26 cellular contexts compared by ENCODE assay signal in the genomic region with DNA sequence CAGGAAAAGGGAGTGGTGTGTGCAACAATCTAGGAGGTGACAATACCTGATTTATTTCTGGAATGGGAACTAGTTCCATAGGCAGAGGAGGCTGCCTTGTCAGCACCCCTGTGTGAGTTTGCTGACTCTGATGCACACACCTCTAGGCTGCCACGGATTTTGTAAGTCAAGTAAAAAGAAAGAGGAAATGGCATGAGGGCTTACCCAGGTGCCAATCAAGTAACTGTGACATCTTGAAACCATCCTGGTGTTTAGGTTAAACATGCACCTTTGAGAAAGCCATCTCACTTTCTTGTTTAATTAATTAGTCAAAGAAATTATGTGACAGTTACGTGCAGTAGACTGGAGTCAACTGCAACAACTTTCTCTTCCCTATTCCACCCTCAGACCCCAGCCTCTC. TPM values are rescaled to one million over a fixed set of nuclear protein-coding genes. Genes with fewer than 3 reads are reported as not detected.
DNase-seq lines count a peak whose midpoint lies in the region; ATAC-seq and TF ChIP-seq lines count a peak whose summit lies in the region.
"Had no signal": no experiment of that assay in that cellular context is flagged by ENCODE, and none has a peak within 500 bp of the region (broad histone marks: within the 10 kb centered on the region; RNA-seq: fewer than 3 reads in every experiment).

No MANE protein-coding gene starts in this region.

- H3K4me3 ChIP-seq in GM23338: no peak overlapping the region
- H3K4me3 ChIP-seq in OCI-LY3 (ENCODE audit: low read length): no peak overlapping the region
- no peak overlapping the region for H3K4me3 ChIP-seq in ectodermal cell (ENCODE audit: insufficient read depth, low read depth, low read length)
- H3K4me3 ChIP-seq: PC-9 had no signal

- H3K9me2 ChIP-seq in GM23338 (ENCODE audit: insufficient read depth): no peaks in the 10 kb centered on the region

- H3K4me3 Mint-ChIP-seq in GM23338 (no peak overlapping the region), type B pancreatic cell (no peak overlapping the region)
- H3K4me3 Mint-ChIP-seq: T-helper 2 cell treated with Interferon-gamma antibody and Interleukin-4, amounts not matched to agents 5 μg/mL and 100 μg/mL, for 36 hours had no signal

- no peak overlapping the region for H3K27ac ChIP-seq in GM23338 (ENCODE audit: low read depth)
- H3K27ac ChIP-seq in OCI-LY3 (ENCODE audit: low read length): no peak overlapping the region
- peak overlapping the region; percentile 40 for H3K27ac ChIP-seq in ectodermal cell (ENCODE audit: insufficient read depth, low read depth, low read length, poor library complexity, severe bottlenecking)
- H3K27ac ChIP-seq: PC-9 had no signal

- 72 to 81% methylated on average over 2 of the region's 2 CpGs for WGBS in ectodermal cell, 2 experiments

- peak overlapping the region; percentile 39; the same call in 1 of the 2 replicates for H2AFZ ChIP-seq in GM23338
- H2AFZ ChIP-seq in OCI-LY3 (ENCODE audit: low read depth, low read length): no peak overlapping the region
- H2AFZ ChIP-seq: PC-9 had no signal

- no peaks in the 10 kb centered on the region for H3K27me3 Mint-ChIP-seq in GM23338 (ENCODE audit: insufficient read depth, low read depth, poor library complexity)
- no peaks in the 10 kb centered on the region for H3K27me3 Mint-ChIP-seq in type B pancreatic cell

- H3F3A ChIP-seq in GM23338 (replicated peaks; ENCODE audit: low read depth): no peaks in the 10 kb centered on the region

- H3K4me1 ChIP-seq in GM23338 (ENCODE audit: insufficient read depth) (no peaks in the 10 kb centered on the region), OCI-LY3 (ENCODE audit: low read length) (0 out of 2 replicates have a peak, but pooled peaks cover 5% of the 10 kb centered on the region), ectodermal cell (ENCODE audit: control insufficient read depth, insufficient read depth, low read length) (no peaks in the 10 kb centered on the region)

- H3K27ac Mint-ChIP-seq in GM23338 (no peak overlapping the region), type B pancreatic cell (peak overlapping the region; percentile 32)
- H3K27ac Mint-ChIP-seq: T-helper 2 cell treated with Interferon-gamma antibody and Interleukin-4, amounts not matched to agents 5 μg/mL and 100 μg/mL, for 36 hours had no signal

- ATAC-seq in GM23338: no peak
- ATAC-seq: HCT116, HepG2, T-cell had no signal

- DNase-seq in GM23338 (ENCODE audit: low spot score): no peak
- no peak for DNase-seq in type B pancreatic cell (ENCODE audit: extremely low spot score, unreplicated experiment)
- DNase-seq in activated T-cell treated with anti-CD3 and anti-CD28 coated beads, Interleukin-2, amount 50 U/mL, for 48 hours: no peak
- DNase-seq in NCI-H82 treated with DMSO at 0.1 percent for 48 hours (lab: John Stamatoyannopoulos, UW; ENCODE audit: unreplicated experiment): no peak
- no peak for DNase-seq in NCI-H1417 (lab: John Stamatoyannopoulos, UW)
- DNase-seq: Karpas-422; NCI-H1694; NCI-H2029 treated with DMSO at 0.1 percent for 48 hours; NCI-H2171; NCI-H226; NCI-H510A treated with DMSO at 0.1 percent for 48 hours; NCI-H748 treated with DMSO at 0.1 percent for 48 hours; NK-92 treated with Interleukin-12 subunit alpha and Interleukin-12 subunit beta, amount 100 ng/mL, for 24 hours; PC-9; Right ventricle myocardium superior; T-cell had no signal

- H3K4me2 ChIP-seq in GM23338 (no peak overlapping the region), OCI-LY3 (ENCODE audit: low read length) (0 out of 2 replicates have a peak overlapping the region, but pooled peaks have one; percentile 17)
- H3K4me2 ChIP-seq: PC-9 had no signal

- H3K9me3 ChIP-seq in OCI-LY3 (ENCODE audit: insufficient read depth, low read length): no peaks in the 10 kb centered on the region
- H3K9me3 ChIP-seq in ectodermal cell (ENCODE audit: control insufficient read depth, low read length): no peaks in the 10 kb centered on the region

- H3K36me3 Mint-ChIP-seq in GM23338 (ENCODE audit: low read depth) (no peaks in the 10 kb centered on the region; the same call in 2 of the 3 replicates), type B pancreatic cell (peaks cover 3% of the 10 kb centered on the region)
- H3K36me3 Mint-ChIP-seq: T-cell had no signal

- H4K20me1 ChIP-seq in GM23338 (replicated peaks; ENCODE audit: insufficient read depth): no peaks in the 10 kb centered on the region
- H4K20me1 ChIP-seq in OCI-LY3 (ENCODE audit: insufficient read depth, low read length): no peaks in the 10 kb centered on the region

- no peaks in the 10 kb centered on the region for H3K36me3 ChIP-seq in GM23338 (ENCODE audit: insufficient read depth)
- no peaks in the 10 kb centered on the region for H3K36me3 ChIP-seq in OCI-LY3 (replicated peaks; ENCODE audit: low read depth, low read length)
- no peaks in the 10 kb centered on the region for H3K36me3 ChIP-seq in ectodermal cell (ENCODE audit: control insufficient read depth, insufficient read depth, low read length)

- no peak for TF ChIP-seq CTCF in GM23338 (conservative IDR thresholded peaks at IDR 0.05; ENCODE audit: low read depth in 2 of 2)
- TF ChIP-seq CTCF in OCI-LY3 (IDR thresholded peaks at IDR 0.05; ENCODE audit: low read depth, low read length): no peak
- TF ChIP-seq CTCF in type B pancreatic cell (conservative IDR thresholded peaks at IDR 0.05): no peak

- H3K4me1 Mint-ChIP-seq in GM23338: no peaks in the 10 kb centered on the region; the same call in 2 of the 3 replicates
- H3K4me1 Mint-ChIP-seq in type B pancreatic cell (ENCODE audit: unreplicated experiment): peaks cover 4% of the 10 kb centered on the region

- H3K9me3 Mint-ChIP-seq in GM23338 (peaks cover 6% of the 10 kb centered on the region; the same call in 1 of the 3 replicates), type B pancreatic cell (peaks cover 17% of the 10 kb centered on the region)
- H3K9me3 Mint-ChIP-seq: T-helper 2 cell treated with Interferon-gamma antibody and Interleukin-4, amounts not matched to agents 5 μg/mL and 100 μg/mL, for 36 hours had no signal

- no peaks in the 10 kb centered on the region for H3K79me2 ChIP-seq in GM23338 (replicated peaks; ENCODE audit: insufficient read depth)
- H3K79me2 ChIP-seq in OCI-LY3 (ENCODE audit: low read length): no peaks in the 10 kb centered on the region

- H3K27me3 ChIP-seq in GM23338 (ENCODE audit: insufficient read depth) (no peaks in the 10 kb centered on the region), OCI-LY3 (ENCODE audit: low read depth, low read length) (no peaks in the 10 kb centered on the region), ectodermal cell (ENCODE audit: control insufficient read depth, insufficient read depth, low read length, poor library complexity, severe bottlenecking) (no peaks in the 10 kb centered on the region)

- no peak overlapping the region for H3K9ac ChIP-seq in OCI-LY3 (ENCODE audit: low read length)

TF ChIP-seq in GM23338, 12 proteins besides CTCF, POLR2A, EP300 and RAD21:
- no peak for TF ChIP-seq EZH2 (IDR thresholded peaks at IDR 0.05; ENCODE audit: low read depth, unreplicated experiment)
- no peak for TF ChIP-seq CREB1 (CRISPR knock-in tag; IDR thresholded peaks at IDR 0.05; ENCODE audit: low read depth)
- TF ChIP-seq STAT1 (IDR thresholded peaks at IDR 0.05; ENCODE audit: unreplicated experiment): no peak
- TF ChIP-seq NANOG (IDR thresholded peaks at IDR 0.05; ENCODE audit: borderline replicate concordance): no peak
- TF ChIP-seq EZH2phosphoT487 (IDR thresholded peaks at IDR 0.05; ENCODE audit: unreplicated experiment): no peak
- TF ChIP-seq ZNF114 (CRISPR knock-in tag; IDR thresholded peaks at IDR 0.05): no peak
- TF ChIP-seq POLR2AphosphoS5 (IDR thresholded peaks at IDR 0.05; ENCODE audit: low read depth): no peak

RNA-seq across cellular contexts. Expression of gene FAM81B, which starts 32.3 kb away (rescaled TPM):
- total RNA-seq in GM23338 (2014; rRNA removed; shearing (Covaris generic)): not detected in 2 replicates
- 0.40 TPM in 1 of 2 replicates, not detected in the other for polyA plus RNA-seq in GM23338 (2016; fragmentation: Nextera tagmentation; extraction: Ambion mirVana)
- polyA plus RNA-seq in ectodermal cell (2013, experiment 1 of 4): not detected
- not detected for polyA plus RNA-seq in ectodermal cell (2013, experiment 2 of 4)
- not detected for polyA plus RNA-seq in ectodermal cell (2013, experiment 3 of 4)
- polyA plus RNA-seq in ectodermal cell (2013, experiment 4 of 4): not detected
- 2.4 and 12.6 TPM in 2 replicates for total RNA-seq in type B pancreatic cell (ENCODE audit: low replicate concordance)
- total RNA-seq: A673, HepG2, HT1080, MCF 10A, RPMI7951, SK-MEL-5, T-cell had no signal
- polyA plus RNA-seq: HepG2 had no signal
